16 cellular contexts compared by ENCODE assay signal in genomic region chr12:26426652-26427051, GRCh38.
DNase-seq lines count a peak whose midpoint lies in the region; ATAC-seq and FAIRE-seq lines count a peak whose summit lies in the region.
"Had no signal": no experiment of that assay in that cellular context is flagged by ENCODE, and none has a peak within 500 bp of the region (broad histone marks: within the 10 kb centered on the region; RNA-seq: fewer than 3 reads in every experiment).

No MANE protein-coding gene starts in this region.

- no peak overlapping the region for H3K9ac ChIP-seq in Karpas-422 (ENCODE audit: low read length)
- H3K9ac ChIP-seq: BLaER1 treated with 17β-estradiol and CSF1 and Interleukin-3, amounts not matched to agents 10 nM and 100 nM had no signal

- H3K9me2 ChIP-seq in Karpas-422 (replicated peaks; ENCODE audit: insufficient read depth, low read length): no peaks in the 10 kb centered on the region

- no peaks in the 10 kb centered on the region for H3K9me3 ChIP-seq in Karpas-422 (ENCODE audit: low read length)
- H3K9me3 ChIP-seq: BLaER1 treated with 17β-estradiol and CSF1 and Interleukin-3, amounts not matched to agents 10 nM and 100 nM had no signal

- intact Hi-C loops in left colon (cut with DNase I, micrococcal nuclease): no loop called here

- H3K4me3 ChIP-seq in Karpas-422 (ENCODE audit: low read length): no peak overlapping the region
- H3K4me3 ChIP-seq: BLaER1 treated with 17β-estradiol and CSF1 and Interleukin-3, amounts not matched to agents 10 nM and 100 nM; GM12878 had no signal

- ATAC-seq in left colon: no peak
- ATAC-seq: CD8-positive, alpha-beta T cell; GM12878; HepG2 had no signal

- no peaks in the 10 kb centered on the region for H3K79me2 ChIP-seq in Karpas-422 (ENCODE audit: low read length)

- H3K36me3 ChIP-seq in Karpas-422 (ENCODE audit: insufficient read depth, low read length): 0 out of 2 replicates have a peak, but pooled peaks cover 6% of the 10 kb centered on the region

- no peaks in the 10 kb centered on the region for H4K20me1 ChIP-seq in Karpas-422 (ENCODE audit: insufficient read depth, low read depth, low read length)
- H4K20me1 ChIP-seq: BLaER1 treated with 17β-estradiol and CSF1 and Interleukin-3, amounts not matched to agents 10 nM and 100 nM had no signal

- H3K4me2 ChIP-seq in Karpas-422 (ENCODE audit: low read depth, low read length, poor library complexity, severe bottlenecking): no peak overlapping the region

- FAIRE-seq in G401.6 (lab: Jason Lieb, UNC): peak; percentile 96
- FAIRE-seq in colon (lab: Jason Lieb, UNC): peak; percentile 94
- peak; percentile 38 for FAIRE-seq in islet of Langerhans (lab: Jason Lieb, UNC)
- FAIRE-seq: GM12878, H1, HepG2 had no signal

- no peak for DNase-seq in Karpas-422
- no peak for DNase-seq in dedifferentiated amniotic fluid mesenchymal stem cell (ENCODE audit: extremely low spot score)
- DNase-seq in left colon: no peak
- no peak for DNase-seq in iPS-NIHi11 (ENCODE audit: low spot score)
- DNase-seq: 8988T; Calu3; CD8-positive, alpha-beta T cell; DMS79 treated with DMSO at 0.1 percent for 48 hours; H9 had no signal

- no peak overlapping the region for H2AFZ ChIP-seq in Karpas-422 (ENCODE audit: low read length)

- H3K27ac ChIP-seq in Karpas-422 (ENCODE audit: low read length): no peak overlapping the region
- H3K27ac ChIP-seq: BLaER1 treated with 17β-estradiol and CSF1 and Interleukin-3, amounts not matched to agents 10 nM and 100 nM had no signal

- H3K4me1 ChIP-seq in Karpas-422 (ENCODE audit: low read length): no peaks in the 10 kb centered on the region

- H3K27me3 ChIP-seq in Karpas-422 (ENCODE audit: low read length): no peaks in the 10 kb centered on the region
- H3K27me3 ChIP-seq: BLaER1 treated with 17β-estradiol and CSF1 and Interleukin-3, amounts not matched to agents 10 nM and 100 nM had no signal
